ENCODE assay signal across 8 cellular contexts in the genomic region with DNA sequence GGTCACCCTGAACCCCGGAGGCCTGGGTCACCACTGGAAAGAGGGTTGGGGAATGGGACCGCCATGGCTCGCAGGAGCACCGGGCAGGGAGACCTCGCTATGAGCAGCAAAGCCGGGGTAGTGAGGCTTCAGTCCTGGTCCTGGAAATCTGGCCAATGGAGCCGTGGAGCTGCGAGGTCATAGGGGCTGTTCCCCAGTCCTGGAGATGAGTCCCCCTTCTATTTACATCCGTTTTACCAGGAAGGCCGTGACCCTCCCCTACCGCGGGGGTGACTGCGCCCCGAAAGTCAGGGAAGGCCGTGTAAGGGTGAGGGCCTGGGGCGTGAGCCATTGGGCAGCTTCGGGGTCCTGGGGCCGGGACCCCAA. TPM values are rescaled to one million over a fixed set of nuclear protein-coding genes. Genes with fewer than 3 reads are reported as not detected.
A peak's percentile ranks its signal among the peaks of the same experiment; 100 is the strongest.
DNase-seq lines count a peak whose midpoint lies in the region; ATAC-seq and TF ChIP-seq lines count a peak whose summit lies in the region.

No MANE protein-coding gene starts in this region.

- peak overlapping the region; percentile 81 for H3K14ac ChIP-seq in IMR-90 (replicated peaks; ENCODE audit: low read depth, low read length)

- intact Hi-C loops in IMR-90 (cut with micrococcal nuclease) = no loop called here
- intact Hi-C loops in left colon (cut with DNase I, micrococcal nuclease) = no loop called here

- peak overlapping the region in 1 of 2 experiments; percentile 87; a peak in 2 of 4 replicates for H4K8ac ChIP-seq in IMR-90 (ENCODE audit: low read depth in 2 of 2, low read length in 2 of 2)

- peak overlapping the region; percentile 13; the same call in 1 of the 2 replicates for H3K56ac ChIP-seq in IMR-90 (ENCODE audit: extremely low read depth, insufficient read depth, low read length)

- H3K27ac ChIP-seq in ACC112 (ENCODE audit: low read depth, low read length) (no peak overlapping the region), IMR-90 (ENCODE audit: insufficient read depth, low read length) (peak overlapping the region; percentile 66)

- H2BK5ac ChIP-seq in IMR-90 (ENCODE audit: low read depth, low read length, poor library complexity, severe bottlenecking) = peak overlapping the region; percentile 57

- H3K36me3 ChIP-seq in ACC112 (ENCODE audit: insufficient read depth, low read length) = no peaks in the 10 kb centered on the region
- peaks cover 21% of the 10 kb centered on the region for H3K36me3 ChIP-seq in IMR-90 (ENCODE audit: control insufficient read depth, insufficient read depth, low read length)
- no peaks in the 10 kb centered on the region for H3K36me3 ChIP-seq in mucosa of stomach (ENCODE audit: control insufficient read depth, insufficient read depth, low read length)

- H2BK120ac ChIP-seq in IMR-90 (ENCODE audit: low read depth, low read length) = peak overlapping the region; percentile 40

- peak overlapping the region; percentile 87 for H3K4ac ChIP-seq in IMR-90 (ENCODE audit: low read depth, low read length)

- no TSS peak for BruUV-seq in IMR-90 (replicated peaks; lab: Mats Ljungman, UMichigan)

- 42% methylated on average over 5 of the region's 18 CpGs; no CpG with 5 or more reads in 1 of the 2 experiments for WGBS in IMR-90 (ENCODE audit: extremely low coverage in 2 of 2, insufficient read length in 1 of 2), 2 experiments

- dilution Hi-C loops in IMR-90 (cut with HindIII; ENCODE audit: low sequenced_read_pairs, unreplicated experiment) = no loop called here

- H3K4me2 ChIP-seq in IMR-90 (ENCODE audit: low read depth, low read length) = peak overlapping the region; percentile 99

- H4K5ac ChIP-seq in IMR-90 (ENCODE audit: low read depth, low read length) = peak overlapping the region; percentile 70

- H4K91ac ChIP-seq in IMR-90 (ENCODE audit: insufficient read depth, low read depth, low read length) = peak overlapping the region; percentile 44; the same call in 1 of the 2 replicates

- no peak for TF ChIP-seq POLR2A in IMR-90 (IDR thresholded peaks at IDR 0.05; ENCODE audit: low read depth, low read length)

- H3K23ac ChIP-seq in IMR-90 (ENCODE audit: low read depth, low read length) = peak overlapping the region; percentile 95

- no peaks in the 10 kb centered on the region for H4K20me1 ChIP-seq in IMR-90 (ENCODE audit: insufficient read depth, low read length)

- H3K4me1 ChIP-seq in ACC112 (ENCODE audit: control insufficient read depth, insufficient read depth, low read length, unreplicated experiment) = peaks cover 10% of the 10 kb centered on the region
- H3K4me1 ChIP-seq in IMR-90 (ENCODE audit: control insufficient read depth, insufficient read depth, low read length) = peaks cover 20% of the 10 kb centered on the region
- H3K4me1 ChIP-seq in mucosa of stomach (ENCODE audit: control insufficient read depth, insufficient read depth, low read length) = peaks cover 21% of the 10 kb centered on the region

- H3K9me1 ChIP-seq in IMR-90 (ENCODE audit: insufficient read depth, low read length) = no peaks in the 10 kb centered on the region

- H3K18ac ChIP-seq in IMR-90 (ENCODE audit: low read depth, low read length) = peak overlapping the region; percentile 28

- H3K79me1 ChIP-seq in IMR-90 (ENCODE audit: low read depth in 1 of 2, low read length in 2 of 2) = peaks cover 9 to 41% of the 10 kb centered on the region in 2 experiments; a peak in 3 of 4 replicates

- ATAC-seq in IMR-90 (ENCODE audit: low read depth) (no peak; the same call in 1 of the 2 replicates), GM21360 (IDR thresholded peaks at IDR 0.05; ENCODE audit: unreplicated experiment) (no peak), left colon (no peak)

- in situ Hi-C loops in IMR-90 (cut with MboI; ENCODE audit: low sequenced_read_pairs) = no loop called here

- 0 out of 2 replicates have a peak overlapping the region, but pooled peaks have one; percentile 7 for H2BK20ac ChIP-seq in IMR-90 (ENCODE audit: low read depth, low read length)

- POLR2A ChIA-PET in IMR-90 (lab: Charles Lee; ENCODE audit: unreplicated experiment) = interaction anchor here (1.6 kb wide), 1 partner anchor 15 kb away, joined by 4 read pairs; the partner anchor contains the start of gene PNPLA2

- no peak overlapping the region for H2BK15ac ChIP-seq in IMR-90 (ENCODE audit: low read depth, low read length)

- no peaks in the 10 kb centered on the region for H3K27me3 ChIP-seq in ACC112 (ENCODE audit: insufficient read depth, low read length)
- H3K27me3 ChIP-seq in IMR-90 (ENCODE audit: control insufficient read depth, insufficient read depth, low read length) = no peaks in the 10 kb centered on the region
- H3K27me3 ChIP-seq in mucosa of stomach (ENCODE audit: control insufficient read depth, insufficient read depth, low read length) = no peaks in the 10 kb centered on the region

- H3K9me3 ChIP-seq in IMR-90 (ENCODE audit: control insufficient read depth, insufficient read depth, low read length) (no peaks in the 10 kb centered on the region), mucosa of stomach (ENCODE audit: control insufficient read depth, low read length) (no peaks in the 10 kb centered on the region)

- CTCF ChIA-PET in IMR-90 (lab: Yijun Ruan, JAX) = no interaction called here

- peak overlapping the region; percentile 90 for H2AK9ac ChIP-seq in IMR-90 (replicated peaks; ENCODE audit: low read depth, low read length, poor library complexity)

- peak overlapping the region; percentile 80 for H3K4me3 ChIP-seq in ACC112 (ENCODE audit: low read depth, low read length)
- peak overlapping the region; percentile 49 for H3K4me3 ChIP-seq in IMR-90 (ENCODE audit: insufficient read depth, low read depth, low read length)
- H3K4me3 ChIP-seq in cardiac fibroblast (replicated peaks in 1 of 2; ENCODE audit: low read depth in 2 of 2, low read length in 2 of 2) = peak overlapping the region; percentile 56 to 57
- H3K4me3 ChIP-seq in mucosa of stomach (ENCODE audit: low read length) = peak overlapping the region; percentile 22

- H2AK5ac ChIP-seq in IMR-90 (ENCODE audit: low read depth, low read length) = peak overlapping the region; percentile 94

- TF ChIP-seq RAD21 in IMR-90 (IDR thresholded peaks at IDR 0.05; ENCODE audit: low read length) = no peak

- TF ChIP-seq CTCF in IMR-90 (conservative IDR thresholded peaks at IDR 0.05; ENCODE audit: low read depth, low read length) = no peak
- TF ChIP-seq CTCF in cardiac fibroblast (IDR thresholded peaks at IDR 0.05; ENCODE audit: low read depth, low read length) = no peak

- H2AFZ ChIP-seq in ACC112 (ENCODE audit: low read length, unreplicated experiment) = no peak overlapping the region
- peak overlapping the region; percentile 79 for H2AFZ ChIP-seq in IMR-90 (replicated peaks; ENCODE audit: low read length, poor library complexity)

- DNase-seq in IMR-90 (no peak), cardiac fibroblast (ENCODE audit: low read depth in 2 of 2) (no peak), pons (ENCODE audit: low spot score) (no peak), left colon (no peak), hepatic stellate cell (ENCODE audit: low spot score) (no peak)

- peak overlapping the region; percentile 73 for H3K9ac ChIP-seq in IMR-90 (ENCODE audit: low read depth, low read length)
- H3K9ac ChIP-seq in mucosa of stomach (ENCODE audit: low read length) = peak overlapping the region; percentile 71

- peaks cover 12% of the 10 kb centered on the region for H3K79me2 ChIP-seq in ACC112 (ENCODE audit: control insufficient read depth, insufficient read depth, low read length, unreplicated experiment)

TF ChIP-seq in IMR-90, 13 proteins besides CTCF, POLR2A, EP300 and RAD21:
- TF ChIP-seq RFX5 (IDR thresholded peaks at IDR 0.05; ENCODE audit: low read depth, low read length) (no peak), RCOR1 (IDR thresholded peaks at IDR 0.05; ENCODE audit: insufficient replicate concordance, low read length) (no peak), CEBPB (IDR thresholded peaks at IDR 0.05; ENCODE audit: low read depth, low read length) (no peak), NFE2L2 (IDR thresholded peaks at IDR 0.05; ENCODE audit: low read depth, low read length) (no peak), MXI1 (IDR thresholded peaks at IDR 0.05; ENCODE audit: borderline replicate concordance, low read depth, low read length) (no peak), MAZ (IDR thresholded peaks at IDR 0.05; ENCODE audit: borderline replicate concordance, low read depth, low read length) (no peak), SMC3 (IDR thresholded peaks at IDR 0.05; ENCODE audit: low read depth, low read length) (no peak), CHD1 (IDR thresholded peaks at IDR 0.05; ENCODE audit: low read depth, low read length) (no peak), FOS (IDR thresholded peaks at IDR 0.05; ENCODE audit: low read depth, low read length) (no peak), BHLHE40 (IDR thresholded peaks at IDR 0.05; ENCODE audit: low read depth, low read length) (no peak)

RNA-seq across cellular contexts. Expression of gene PIDD1, which starts 0.4 kb away (rescaled TPM):
- total RNA-seq in IMR-90 (2012; rRNA removed) (0.56 and 1.3 TPM in 2 replicates), left colon (10 to 100 TPM; 20.0 to 25.8 TPM)
- 16.4 and 20.3 TPM in 2 replicates for polyA plus RNA-seq in IMR-90 (2012; rRNA removed)
- polyA plus RNA-seq in IMR-90 (2012; cell fraction: cytosol; rRNA removed) = 8.2 and 12.3 TPM in 2 replicates
- 104 and 312 TPM in 2 replicates for polyA plus RNA-seq in IMR-90 (2012; cell fraction: nucleus; rRNA removed; ENCODE audit: low replicate concordance)

RNA-seq across cellular contexts. Expression of gene RPLP2, which starts 5.2 kb away (rescaled TPM):
- total RNA-seq in IMR-90 (2012; rRNA removed) (59.9 and 95.0 TPM in 2 replicates), left colon (1,000 to 10,000 TPM; 1,811 to 1,846 TPM)
- 1,851 and 1,897 TPM in 2 replicates for polyA plus RNA-seq in IMR-90 (2012; rRNA removed)
- 794 and 1,177 TPM in 2 replicates for polyA plus RNA-seq in IMR-90 (2012; cell fraction: cytosol; rRNA removed)
- polyA plus RNA-seq in IMR-90 (2012; cell fraction: nucleus; rRNA removed; ENCODE audit: low replicate concordance) = 397 and 406 TPM in 2 replicates

RNA-seq across cellular contexts. Expression of gene SLC25A22, which starts 6.5 kb away (rescaled TPM):
- total RNA-seq in IMR-90 (2012; rRNA removed) (7.2 and 8.2 TPM in 2 replicates), left colon (10 to 100 TPM; 16.0 to 16.8 TPM)
- polyA plus RNA-seq in IMR-90 (2012; rRNA removed) = 41.3 and 48.8 TPM in 2 replicates
- 33.9 and 46.7 TPM in 2 replicates for polyA plus RNA-seq in IMR-90 (2012; cell fraction: cytosol; rRNA removed)
- 73.0 and 204 TPM in 2 replicates for polyA plus RNA-seq in IMR-90 (2012; cell fraction: nucleus; rRNA removed; ENCODE audit: low replicate concordance)

RNA-seq across cellular contexts. Expression of gene PNPLA2, which starts 14.1 kb away (rescaled TPM):
- total RNA-seq in IMR-90 (2012; rRNA removed) (7.0 and 7.2 TPM in 2 replicates), left colon (100 to 1,000 TPM; 161 to 222 TPM)
- 94.3 and 109 TPM in 2 replicates for polyA plus RNA-seq in IMR-90 (2012; rRNA removed)
- polyA plus RNA-seq in IMR-90 (2012; cell fraction: cytosol; rRNA removed) = 84.2 and 129 TPM in 2 replicates
- polyA plus RNA-seq in IMR-90 (2012; cell fraction: nucleus; rRNA removed; ENCODE audit: low replicate concordance) = 289 and 727 TPM in 2 replicates

RNA-seq across cellular contexts. Expression of gene CEND1, which starts 14.7 kb away (rescaled TPM):
- total RNA-seq in IMR-90 (2012; rRNA removed) = 0.83 and 0.90 TPM in 2 replicates
- 4.0 and 5.0 TPM in 2 replicates for polyA plus RNA-seq in IMR-90 (2012; rRNA removed)
- 3.3 and 5.1 TPM in 2 replicates for polyA plus RNA-seq in IMR-90 (2012; cell fraction: cytosol; rRNA removed)
- polyA plus RNA-seq in IMR-90 (2012; cell fraction: nucleus; rRNA removed; ENCODE audit: low replicate concordance) = 1.7 and 3.7 TPM in 2 replicates
- under 1 TPM in 1 of 2 donors, not detected in 1; 0.36 TPM for total RNA-seq in left colon

Comparison
In these comparisons a context has a peak if more than half of its experiments do, and no peak if none do; other contexts are left out.
1. H3K4me3 ChIP-seq: peak in every context shown above with its lines; median percentile 80 in ACC112; 56 in cardiac fibroblast; 49 in IMR-90; 22 in mucosa of stomach.
2. RNA of gene RPLP2, which starts 5.2 kb away (total RNA-seq): 1,811 to 1,846 TPM in left colon; 59.9 to 95.0 TPM in IMR-90; every median in the first group is over 10 times any median in the second.